ENCODE assay signal across 1 cellular context in the genomic region with DNA sequence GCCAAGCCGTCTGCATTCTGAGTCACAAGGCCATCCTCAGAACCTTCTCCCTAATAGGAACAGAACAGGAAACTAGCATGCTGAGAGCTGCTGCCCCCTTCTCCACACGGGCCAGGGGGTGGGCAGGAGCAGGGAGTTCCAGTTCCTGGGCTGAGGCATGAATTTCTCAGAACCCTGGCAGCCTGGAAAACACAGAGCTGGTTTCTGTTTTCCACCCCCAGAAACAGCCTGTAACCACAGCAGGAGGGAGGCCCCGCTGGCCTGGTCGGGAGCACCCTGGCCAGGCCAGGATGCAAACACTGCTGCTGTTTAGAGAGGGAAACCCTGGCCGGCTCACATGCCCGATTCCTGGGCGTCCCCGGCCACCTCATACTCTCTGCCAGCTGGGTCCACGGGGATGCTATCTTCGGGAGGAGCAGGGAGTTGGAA.
A peak's percentile ranks its signal among the peaks of the same experiment; 100 is the strongest.
TF ChIP-seq lines count a peak whose summit lies in the region.

No MANE protein-coding gene starts in this region.

TF ChIP-seq in HepG2, 621 proteins besides CTCF, POLR2A, EP300 and RAD21 (continued from another document and continues in another):
- TF ChIP-seq, protein P1, sequence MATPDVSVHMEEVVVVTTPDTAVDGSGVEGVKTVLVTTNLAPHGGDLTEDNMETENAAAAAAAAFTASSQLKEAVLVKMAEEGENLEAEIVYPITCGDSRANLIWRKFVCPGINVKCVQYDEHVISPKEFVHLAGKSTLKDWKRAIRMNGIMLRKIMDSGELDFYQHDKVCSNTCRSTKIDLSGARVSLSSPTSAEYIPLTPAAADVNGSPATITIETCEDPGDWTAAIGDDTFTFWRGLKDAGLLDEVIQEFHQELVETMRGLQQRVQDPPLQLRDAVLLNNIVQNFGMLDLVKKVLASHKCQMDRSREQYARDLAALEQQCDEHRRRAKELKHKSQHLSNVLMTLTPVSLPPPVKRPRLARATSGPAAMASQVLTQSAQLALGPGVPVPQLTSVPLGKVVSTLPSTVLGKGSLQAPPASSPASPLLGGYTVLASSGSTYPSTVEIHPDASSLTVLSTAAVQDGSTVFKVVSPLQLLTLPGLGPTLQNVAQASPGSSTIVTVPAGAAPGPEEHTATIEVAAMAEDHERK (CRISPR knock-in tag; IDR thresholded peaks at IDR 0.05; ENCODE audit: low read depth): no peak
- TF ChIP-seq RORA (CRISPR knock-in tag; IDR thresholded peaks at IDR 0.05) (no peak), ZFY (CRISPR knock-in tag; IDR thresholded peaks at IDR 0.05) (peak; percentile 21; the same call in 1 of the 2 replicates), ZSCAN9 (CRISPR knock-in tag; IDR thresholded peaks at IDR 0.05; ENCODE audit: borderline replicate concordance) (no peak), RFX5 (IDR thresholded peaks at IDR 0.05; ENCODE audit: low read depth, low read length) (0 out of 2 replicates have a peak, but pooled peaks have one; percentile 1), KLF6 (CRISPR knock-in tag; IDR thresholded peaks at IDR 0.05) (no peak), GZF1 (CRISPR knock-in tag; IDR thresholded peaks at IDR 0.05) (0 out of 2 replicates have a peak, but pooled peaks have one; percentile 30), ATRX (CRISPR knock-in tag; IDR thresholded peaks at IDR 0.05; ENCODE audit: borderline replicate concordance) (no peak), TGIF2 (CRISPR knock-in tag; IDR thresholded peaks at IDR 0.05) (no peak), ZNF253 (CRISPR knock-in tag; IDR thresholded peaks at IDR 0.05; ENCODE audit: borderline replicate concordance) (no peak), HOXD1 (CRISPR knock-in tag; IDR thresholded peaks at IDR 0.05) (no peak), HES4 (CRISPR knock-in tag; IDR thresholded peaks at IDR 0.05; ENCODE audit: borderline replicate concordance) (no peak), ZNF605 (CRISPR knock-in tag; IDR thresholded peaks at IDR 0.05) (peak; percentile 53; the same call in 1 of the 2 replicates), ZSCAN20 (CRISPR knock-in tag; IDR thresholded peaks at IDR 0.05; ENCODE audit: borderline replicate concordance) (no peak), ZNF282 (IDR thresholded peaks at IDR 0.05; ENCODE audit: partially characterized antibody) (no peak), HMGA1 (CRISPR knock-in tag; conservative IDR thresholded peaks at IDR 0.05) (no peak), U2AF1 (optimal IDR thresholded peaks at IDR 0.05; ENCODE audit: low read depth, low read length) (no peak), KDM2A (CRISPR knock-in tag; IDR thresholded peaks at IDR 0.05; ENCODE audit: borderline replicate concordance, low read depth) (no peak), SP1 (IDR thresholded peaks at IDR 0.05) (no peak), SP1 (CRISPR knock-in tag; IDR thresholded peaks at IDR 0.05) (no peak), ZNF263 (CRISPR knock-in tag; IDR thresholded peaks at IDR 0.05) (peak; percentile 90), ZNF143 (CRISPR knock-in tag; IDR thresholded peaks at IDR 0.05) (no peak), MTA1 (CRISPR knock-in tag; IDR thresholded peaks at IDR 0.05; ENCODE audit: borderline replicate concordance) (no peak), ZNF335 (CRISPR knock-in tag; IDR thresholded peaks at IDR 0.05) (no peak), NFIB (CRISPR knock-in tag; IDR thresholded peaks at IDR 0.05; ENCODE audit: borderline replicate concordance) (no peak)
- TF ChIP-seq, protein P2, sequence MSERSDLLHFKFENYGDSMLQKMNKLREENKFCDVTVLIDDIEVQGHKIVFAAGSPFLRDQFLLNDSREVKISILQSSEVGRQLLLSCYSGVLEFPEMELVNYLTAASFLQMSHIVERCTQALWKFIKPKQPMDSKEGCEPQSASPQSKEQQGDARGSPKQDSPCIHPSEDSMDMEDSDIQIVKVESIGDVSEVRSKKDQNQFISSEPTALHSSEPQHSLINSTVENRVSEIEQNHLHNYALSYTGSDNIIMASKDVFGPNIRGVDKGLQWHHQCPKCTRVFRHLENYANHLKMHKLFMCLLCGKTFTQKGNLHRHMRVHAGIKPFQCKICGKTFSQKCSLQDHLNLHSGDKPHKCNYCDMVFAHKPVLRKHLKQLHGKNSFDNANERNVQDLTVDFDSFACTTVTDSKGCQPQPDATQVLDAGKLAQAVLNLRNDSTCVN (CRISPR knock-in tag; IDR thresholded peaks at IDR 0.05; ENCODE audit: borderline replicate concordance): no peak
- TF ChIP-seq, protein P3, sequence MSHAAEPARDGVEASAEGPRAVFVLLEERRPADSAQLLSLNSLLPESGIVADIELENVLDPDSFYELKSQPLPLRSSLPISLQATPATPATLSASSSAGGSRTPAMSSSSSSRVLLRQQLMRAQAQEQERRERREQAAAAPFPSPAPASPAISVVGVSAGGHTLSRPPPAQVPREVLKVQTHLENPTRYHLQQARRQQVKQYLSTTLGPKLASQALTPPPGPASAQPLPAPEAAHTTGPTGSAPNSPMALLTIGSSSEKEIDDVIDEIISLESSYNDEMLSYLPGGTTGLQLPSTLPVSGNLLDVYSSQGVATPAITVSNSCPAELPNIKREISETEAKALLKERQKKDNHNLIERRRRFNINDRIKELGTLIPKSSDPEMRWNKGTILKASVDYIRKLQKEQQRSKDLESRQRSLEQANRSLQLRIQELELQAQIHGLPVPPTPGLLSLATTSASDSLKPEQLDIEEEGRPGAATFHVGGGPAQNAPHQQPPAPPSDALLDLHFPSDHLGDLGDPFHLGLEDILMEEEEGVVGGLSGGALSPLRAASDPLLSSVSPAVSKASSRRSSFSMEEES (CRISPR knock-in tag; IDR thresholded peaks at IDR 0.05): no peak
- TF ChIP-seq, protein P4, sequence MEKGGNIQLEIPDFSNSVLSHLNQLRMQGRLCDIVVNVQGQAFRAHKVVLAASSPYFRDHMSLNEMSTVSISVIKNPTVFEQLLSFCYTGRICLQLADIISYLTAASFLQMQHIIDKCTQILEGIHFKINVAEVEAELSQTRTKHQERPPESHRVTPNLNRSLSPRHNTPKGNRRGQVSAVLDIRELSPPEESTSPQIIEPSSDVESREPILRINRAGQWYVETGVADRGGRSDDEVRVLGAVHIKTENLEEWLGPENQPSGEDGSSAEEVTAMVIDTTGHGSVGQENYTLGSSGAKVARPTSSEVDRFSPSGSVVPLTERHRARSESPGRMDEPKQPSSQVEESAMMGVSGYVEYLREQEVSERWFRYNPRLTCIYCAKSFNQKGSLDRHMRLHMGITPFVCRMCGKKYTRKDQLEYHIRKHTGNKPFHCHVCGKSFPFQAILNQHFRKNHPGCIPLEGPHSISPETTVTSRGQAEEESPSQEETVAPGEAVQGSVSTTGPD (CRISPR knock-in tag; IDR thresholded peaks at IDR 0.05): no peak
- TF ChIP-seq, protein P5, sequence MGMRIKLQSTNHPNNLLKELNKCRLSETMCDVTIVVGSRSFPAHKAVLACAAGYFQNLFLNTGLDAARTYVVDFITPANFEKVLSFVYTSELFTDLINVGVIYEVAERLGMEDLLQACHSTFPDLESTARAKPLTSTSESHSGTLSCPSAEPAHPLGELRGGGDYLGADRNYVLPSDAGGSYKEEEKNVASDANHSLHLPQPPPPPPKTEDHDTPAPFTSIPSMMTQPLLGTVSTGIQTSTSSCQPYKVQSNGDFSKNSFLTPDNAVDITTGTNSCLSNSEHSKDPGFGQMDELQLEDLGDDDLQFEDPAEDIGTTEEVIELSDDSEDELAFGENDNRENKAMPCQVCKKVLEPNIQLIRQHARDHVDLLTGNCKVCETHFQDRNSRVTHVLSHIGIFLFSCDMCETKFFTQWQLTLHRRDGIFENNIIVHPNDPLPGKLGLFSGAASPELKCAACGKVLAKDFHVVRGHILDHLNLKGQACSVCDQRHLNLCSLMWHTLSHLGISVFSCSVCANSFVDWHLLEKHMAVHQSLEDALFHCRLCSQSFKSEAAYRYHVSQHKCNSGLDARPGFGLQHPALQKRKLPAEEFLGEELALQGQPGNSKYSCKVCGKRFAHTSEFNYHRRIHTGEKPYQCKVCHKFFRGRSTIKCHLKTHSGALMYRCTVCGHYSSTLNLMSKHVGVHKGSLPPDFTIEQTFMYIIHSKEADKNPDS (CRISPR knock-in tag; IDR thresholded peaks at IDR 0.05): 0 out of 2 replicates have a peak, but pooled peaks have one; percentile 22
- TF ChIP-seq, protein P6, sequence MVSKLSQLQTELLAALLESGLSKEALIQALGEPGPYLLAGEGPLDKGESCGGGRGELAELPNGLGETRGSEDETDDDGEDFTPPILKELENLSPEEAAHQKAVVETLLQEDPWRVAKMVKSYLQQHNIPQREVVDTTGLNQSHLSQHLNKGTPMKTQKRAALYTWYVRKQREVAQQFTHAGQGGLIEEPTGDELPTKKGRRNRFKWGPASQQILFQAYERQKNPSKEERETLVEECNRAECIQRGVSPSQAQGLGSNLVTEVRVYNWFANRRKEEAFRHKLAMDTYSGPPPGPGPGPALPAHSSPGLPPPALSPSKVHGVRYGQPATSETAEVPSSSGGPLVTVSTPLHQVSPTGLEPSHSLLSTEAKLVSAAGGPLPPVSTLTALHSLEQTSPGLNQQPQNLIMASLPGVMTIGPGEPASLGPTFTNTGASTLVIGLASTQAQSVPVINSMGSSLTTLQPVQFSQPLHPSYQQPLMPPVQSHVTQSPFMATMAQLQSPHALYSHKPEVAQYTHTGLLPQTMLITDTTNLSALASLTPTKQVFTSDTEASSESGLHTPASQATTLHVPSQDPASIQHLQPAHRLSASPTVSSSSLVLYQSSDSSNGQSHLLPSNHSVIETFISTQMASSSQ (IDR thresholded peaks at IDR 0.05; ENCODE audit: low read depth): no peak
- TF ChIP-seq, protein P6 (CRISPR knock-in tag; IDR thresholded peaks at IDR 0.05; ENCODE audit: borderline replicate concordance): no peak
- TF ChIP-seq, protein P7, sequence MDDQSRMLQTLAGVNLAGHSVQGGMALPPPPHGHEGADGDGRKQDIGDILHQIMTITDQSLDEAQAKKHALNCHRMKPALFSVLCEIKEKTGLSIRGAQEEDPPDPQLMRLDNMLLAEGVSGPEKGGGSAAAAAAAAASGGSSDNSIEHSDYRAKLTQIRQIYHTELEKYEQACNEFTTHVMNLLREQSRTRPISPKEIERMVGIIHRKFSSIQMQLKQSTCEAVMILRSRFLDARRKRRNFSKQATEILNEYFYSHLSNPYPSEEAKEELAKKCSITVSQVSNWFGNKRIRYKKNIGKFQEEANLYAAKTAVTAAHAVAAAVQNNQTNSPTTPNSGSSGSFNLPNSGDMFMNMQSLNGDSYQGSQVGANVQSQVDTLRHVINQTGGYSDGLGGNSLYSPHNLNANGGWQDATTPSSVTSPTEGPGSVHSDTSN (CRISPR knock-in tag; IDR thresholded peaks at IDR 0.05; ENCODE audit: borderline replicate concordance): no peak
- TF ChIP-seq, protein P8, sequence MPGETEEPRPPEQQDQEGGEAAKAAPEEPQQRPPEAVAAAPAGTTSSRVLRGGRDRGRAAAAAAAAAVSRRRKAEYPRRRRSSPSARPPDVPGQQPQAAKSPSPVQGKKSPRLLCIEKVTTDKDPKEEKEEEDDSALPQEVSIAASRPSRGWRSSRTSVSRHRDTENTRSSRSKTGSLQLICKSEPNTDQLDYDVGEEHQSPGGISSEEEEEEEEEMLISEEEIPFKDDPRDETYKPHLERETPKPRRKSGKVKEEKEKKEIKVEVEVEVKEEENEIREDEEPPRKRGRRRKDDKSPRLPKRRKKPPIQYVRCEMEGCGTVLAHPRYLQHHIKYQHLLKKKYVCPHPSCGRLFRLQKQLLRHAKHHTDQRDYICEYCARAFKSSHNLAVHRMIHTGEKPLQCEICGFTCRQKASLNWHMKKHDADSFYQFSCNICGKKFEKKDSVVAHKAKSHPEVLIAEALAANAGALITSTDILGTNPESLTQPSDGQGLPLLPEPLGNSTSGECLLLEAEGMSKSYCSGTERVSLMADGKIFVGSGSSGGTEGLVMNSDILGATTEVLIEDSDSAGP (CRISPR knock-in tag; IDR thresholded peaks at IDR 0.05; ENCODE audit: borderline replicate concordance): no peak; the same call in 1 of the 2 replicates
- TF ChIP-seq, protein P9, sequence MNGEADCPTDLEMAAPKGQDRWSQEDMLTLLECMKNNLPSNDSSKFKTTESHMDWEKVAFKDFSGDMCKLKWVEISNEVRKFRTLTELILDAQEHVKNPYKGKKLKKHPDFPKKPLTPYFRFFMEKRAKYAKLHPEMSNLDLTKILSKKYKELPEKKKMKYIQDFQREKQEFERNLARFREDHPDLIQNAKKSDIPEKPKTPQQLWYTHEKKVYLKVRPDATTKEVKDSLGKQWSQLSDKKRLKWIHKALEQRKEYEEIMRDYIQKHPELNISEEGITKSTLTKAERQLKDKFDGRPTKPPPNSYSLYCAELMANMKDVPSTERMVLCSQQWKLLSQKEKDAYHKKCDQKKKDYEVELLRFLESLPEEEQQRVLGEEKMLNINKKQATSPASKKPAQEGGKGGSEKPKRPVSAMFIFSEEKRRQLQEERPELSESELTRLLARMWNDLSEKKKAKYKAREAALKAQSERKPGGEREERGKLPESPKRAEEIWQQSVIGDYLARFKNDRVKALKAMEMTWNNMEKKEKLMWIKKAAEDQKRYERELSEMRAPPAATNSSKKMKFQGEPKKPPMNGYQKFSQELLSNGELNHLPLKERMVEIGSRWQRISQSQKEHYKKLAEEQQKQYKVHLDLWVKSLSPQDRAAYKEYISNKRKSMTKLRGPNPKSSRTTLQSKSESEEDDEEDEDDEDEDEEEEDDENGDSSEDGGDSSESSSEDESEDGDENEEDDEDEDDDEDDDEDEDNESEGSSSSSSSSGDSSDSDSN (CRISPR knock-in tag; IDR thresholded peaks at IDR 0.05): no peak
